Comparison of ENCODE assay signal across 1 cellular context in the genomic region with DNA sequence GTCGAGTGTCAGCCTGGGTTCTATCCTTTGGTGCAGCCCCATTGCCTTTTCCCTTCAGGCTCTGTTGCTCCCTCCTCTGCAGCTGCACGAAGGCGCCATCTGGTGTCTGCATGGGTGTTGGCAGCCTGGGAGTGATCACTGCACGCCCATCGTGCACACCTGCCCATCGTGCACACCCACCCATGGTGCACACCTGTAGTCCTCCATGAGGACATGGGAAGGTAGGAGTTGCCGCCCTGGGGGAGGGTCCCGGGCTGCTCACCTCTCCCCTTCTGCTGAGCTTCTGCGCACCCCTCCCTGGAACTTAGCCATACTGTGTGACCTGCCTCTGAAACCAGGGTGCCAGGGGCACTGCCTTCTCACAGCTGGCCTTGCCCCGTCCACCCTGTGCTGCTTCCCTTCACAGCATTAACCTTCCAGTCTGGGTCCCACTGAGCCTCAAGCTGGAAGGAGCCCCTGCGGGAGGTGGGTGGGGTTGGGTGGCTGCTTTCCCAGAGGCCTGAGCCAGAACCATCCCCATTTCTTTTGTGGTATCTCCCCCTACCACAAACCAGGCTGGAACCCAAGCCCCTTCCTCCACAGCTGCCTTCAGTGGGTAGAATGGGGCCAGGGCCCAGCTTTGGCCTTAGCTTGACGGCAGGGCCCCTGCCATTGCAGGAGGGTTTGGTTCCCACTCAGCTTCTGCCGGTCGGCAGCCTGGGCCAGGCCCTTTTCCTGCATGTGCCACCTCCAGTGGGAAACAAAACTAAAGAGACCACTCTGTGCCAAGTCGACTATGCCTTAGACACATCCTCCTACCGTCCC.
TF ChIP-seq lines count a peak whose summit lies in the region.

No MANE protein-coding gene starts in this region.

TF ChIP-seq in HepG2, 621 proteins besides CTCF, POLR2A, EP300 and RAD21 (continued from another document and continues in another):
- TF ChIP-seq, protein P1, sequence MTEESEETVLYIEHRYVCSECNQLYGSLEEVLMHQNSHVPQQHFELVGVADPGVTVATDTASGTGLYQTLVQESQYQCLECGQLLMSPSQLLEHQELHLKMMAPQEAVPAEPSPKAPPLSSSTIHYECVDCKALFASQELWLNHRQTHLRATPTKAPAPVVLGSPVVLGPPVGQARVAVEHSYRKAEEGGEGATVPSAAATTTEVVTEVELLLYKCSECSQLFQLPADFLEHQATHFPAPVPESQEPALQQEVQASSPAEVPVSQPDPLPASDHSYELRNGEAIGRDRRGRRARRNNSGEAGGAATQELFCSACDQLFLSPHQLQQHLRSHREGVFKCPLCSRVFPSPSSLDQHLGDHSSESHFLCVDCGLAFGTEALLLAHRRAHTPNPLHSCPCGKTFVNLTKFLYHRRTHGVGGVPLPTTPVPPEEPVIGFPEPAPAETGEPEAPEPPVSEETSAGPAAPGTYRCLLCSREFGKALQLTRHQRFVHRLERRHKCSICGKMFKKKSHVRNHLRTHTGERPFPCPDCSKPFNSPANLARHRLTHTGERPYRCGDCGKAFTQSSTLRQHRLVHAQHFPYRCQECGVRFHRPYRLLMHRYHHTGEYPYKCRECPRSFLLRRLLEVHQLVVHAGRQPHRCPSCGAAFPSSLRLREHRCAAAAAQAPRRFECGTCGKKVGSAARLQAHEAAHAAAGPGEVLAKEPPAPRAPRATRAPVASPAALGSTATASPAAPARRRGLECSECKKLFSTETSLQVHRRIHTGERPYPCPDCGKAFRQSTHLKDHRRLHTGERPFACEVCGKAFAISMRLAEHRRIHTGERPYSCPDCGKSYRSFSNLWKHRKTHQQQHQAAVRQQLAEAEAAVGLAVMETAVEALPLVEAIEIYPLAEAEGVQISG (CRISPR knock-in tag; IDR thresholded peaks at IDR 0.05), result no peak
- TF ChIP-seq MATR3 (CRISPR knock-in tag; IDR thresholded peaks at IDR 0.05) (no peak), ZNF124 (CRISPR knock-in tag; IDR thresholded peaks at IDR 0.05) (0 out of 2 replicates have a peak, but pooled peaks have one; percentile 42), ZNF775 (CRISPR knock-in tag; IDR thresholded peaks at IDR 0.05; ENCODE audit: borderline replicate concordance) (no peak), CBFB (CRISPR knock-in tag; IDR thresholded peaks at IDR 0.05) (no peak), RBM39 (IDR thresholded peaks at IDR 0.05; ENCODE audit: low read depth, low read length, poor library complexity, severe bottlenecking) (peak; percentile 80), FOSL2 (CRISPR knock-in tag; IDR thresholded peaks at IDR 0.05) (peak; percentile 33; the same call in 1 of the 2 replicates), ZFX (CRISPR knock-in tag; IDR thresholded peaks at IDR 0.05; ENCODE audit: low read depth) (peak; percentile 33; the same call in 1 of the 2 replicates), ZNF780A (CRISPR knock-in tag; IDR thresholded peaks at IDR 0.05) (0 out of 2 replicates have a peak, but pooled peaks have one; percentile 58), KDM2A (CRISPR knock-in tag; IDR thresholded peaks at IDR 0.05; ENCODE audit: borderline replicate concordance, low read depth) (peak; percentile 74), EED (CRISPR knock-in tag; IDR thresholded peaks at IDR 0.05) (0 out of 2 replicates have a peak, but pooled peaks have one; percentile 20), ERF (CRISPR knock-in tag; IDR thresholded peaks at IDR 0.05) (peak; percentile 57; the same call in 1 of the 2 replicates), AGO2 (optimal IDR thresholded peaks at IDR 0.05; ENCODE audit: low read depth, low read length) (peak; percentile 89), ZNF782 (CRISPR knock-in tag; IDR thresholded peaks at IDR 0.05; ENCODE audit: borderline replicate concordance) (no peak), KLF13 (CRISPR knock-in tag; IDR thresholded peaks at IDR 0.05) (peak; percentile 29; the same call in 1 of the 2 replicates), TP53 (CRISPR knock-in tag; conservative IDR thresholded peaks at IDR 0.05) (no peak), ELF1 (CRISPR knock-in tag; IDR thresholded peaks at IDR 0.05) (0 out of 2 replicates have a peak, but pooled peaks have one; percentile 8), ZNF713 (CRISPR knock-in tag; IDR thresholded peaks at IDR 0.05) (0 out of 2 replicates have a peak, but pooled peaks have one; percentile 92), XRCC5 (optimal IDR thresholded peaks at IDR 0.05; ENCODE audit: low read length) (peak; percentile 92), MAZ (IDR thresholded peaks at IDR 0.05; ENCODE audit: borderline replicate concordance, low read depth, low read length) (no peak), MAZ (CRISPR knock-in tag; IDR thresholded peaks at IDR 0.05; ENCODE audit: low read depth) (peak; percentile 63; the same call in 1 of the 2 replicates), ZNF547 (CRISPR knock-in tag; IDR thresholded peaks at IDR 0.05) (no peak; the same call in 1 of the 2 replicates), MED8 (CRISPR knock-in tag; IDR thresholded peaks at IDR 0.05; ENCODE audit: insufficient replicate concordance) (no peak), SMAD9 (CRISPR knock-in tag; IDR thresholded peaks at IDR 0.05) (no peak), ZNF572 (CRISPR knock-in tag; IDR thresholded peaks at IDR 0.05) (0 out of 2 replicates have a peak, but pooled peaks have one; percentile 39), ZNF205 (CRISPR knock-in tag; IDR thresholded peaks at IDR 0.05) (0 out of 2 replicates have a peak, but pooled peaks have one; percentile 48), ZNF510 (CRISPR knock-in tag; IDR thresholded peaks at IDR 0.05; ENCODE audit: low read depth) (no peak), HOXA9 (CRISPR knock-in tag; IDR thresholded peaks at IDR 0.05; ENCODE audit: borderline replicate concordance) (peak; percentile 33; the same call in 1 of the 2 replicates), TBX3 (IDR thresholded peaks at IDR 0.05; ENCODE audit: borderline replicate concordance) (no peak), BORCS8-MEF2B (CRISPR knock-in tag; IDR thresholded peaks at IDR 0.05) (0 out of 2 replicates have a peak, but pooled peaks have one; percentile 34), SALL1 (CRISPR knock-in tag; IDR thresholded peaks at IDR 0.05) (peak; percentile 44; the same call in 1 of the 2 replicates), ZNF20 (CRISPR knock-in tag; IDR thresholded peaks at IDR 0.05) (no peak), TCF12 (IDR thresholded peaks at IDR 0.05) (no peak), TCF12 (CRISPR knock-in tag; IDR thresholded peaks at IDR 0.05) (no peak), GPN1 (CRISPR knock-in tag; IDR thresholded peaks at IDR 0.05; ENCODE audit: borderline replicate concordance) (no peak), ZNF530 (CRISPR knock-in tag; IDR thresholded peaks at IDR 0.05; ENCODE audit: low read depth) (no peak), REPIN1 (CRISPR knock-in tag; IDR thresholded peaks at IDR 0.05; ENCODE audit: borderline replicate concordance, low read depth) (peak; percentile 30; the same call in 1 of the 2 replicates), TOPORS (CRISPR knock-in tag; IDR thresholded peaks at IDR 0.05) (no peak), ZNF589 (CRISPR knock-in tag; conservative IDR thresholded peaks at IDR 0.05) (0 out of 2 replicates have a peak, but pooled peaks have one; percentile 57), GABPB1 (CRISPR knock-in tag; IDR thresholded peaks at IDR 0.05) (peak; percentile 37; the same call in 1 of the 2 replicates), ZNF430 (CRISPR knock-in tag; IDR thresholded peaks at IDR 0.05) (no peak)
- TF ChIP-seq, protein P2, sequence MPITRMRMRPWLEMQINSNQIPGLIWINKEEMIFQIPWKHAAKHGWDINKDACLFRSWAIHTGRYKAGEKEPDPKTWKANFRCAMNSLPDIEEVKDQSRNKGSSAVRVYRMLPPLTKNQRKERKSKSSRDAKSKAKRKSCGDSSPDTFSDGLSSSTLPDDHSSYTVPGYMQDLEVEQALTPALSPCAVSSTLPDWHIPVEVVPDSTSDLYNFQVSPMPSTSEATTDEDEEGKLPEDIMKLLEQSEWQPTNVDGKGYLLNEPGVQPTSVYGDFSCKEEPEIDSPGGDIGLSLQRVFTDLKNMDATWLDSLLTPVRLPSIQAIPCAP (CRISPR knock-in tag; IDR thresholded peaks at IDR 0.05; ENCODE audit: low read depth), result no peak
- TF ChIP-seq, protein P3, sequence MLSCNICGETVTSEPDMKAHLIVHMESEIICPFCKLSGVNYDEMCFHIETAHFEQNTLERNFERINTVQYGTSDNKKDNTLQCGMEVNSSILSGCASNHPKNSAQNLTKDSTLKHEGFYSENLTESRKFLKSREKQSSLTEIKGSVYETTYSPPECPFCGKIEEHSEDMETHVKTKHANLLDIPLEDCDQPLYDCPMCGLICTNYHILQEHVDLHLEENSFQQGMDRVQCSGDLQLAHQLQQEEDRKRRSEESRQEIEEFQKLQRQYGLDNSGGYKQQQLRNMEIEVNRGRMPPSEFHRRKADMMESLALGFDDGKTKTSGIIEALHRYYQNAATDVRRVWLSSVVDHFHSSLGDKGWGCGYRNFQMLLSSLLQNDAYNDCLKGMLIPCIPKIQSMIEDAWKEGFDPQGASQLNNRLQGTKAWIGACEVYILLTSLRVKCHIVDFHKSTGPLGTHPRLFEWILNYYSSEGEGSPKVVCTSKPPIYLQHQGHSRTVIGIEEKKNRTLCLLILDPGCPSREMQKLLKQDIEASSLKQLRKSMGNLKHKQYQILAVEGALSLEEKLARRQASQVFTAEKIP (CRISPR knock-in tag; IDR thresholded peaks at IDR 0.05; ENCODE audit: borderline replicate concordance), result no peak
- TF ChIP-seq, protein P4, sequence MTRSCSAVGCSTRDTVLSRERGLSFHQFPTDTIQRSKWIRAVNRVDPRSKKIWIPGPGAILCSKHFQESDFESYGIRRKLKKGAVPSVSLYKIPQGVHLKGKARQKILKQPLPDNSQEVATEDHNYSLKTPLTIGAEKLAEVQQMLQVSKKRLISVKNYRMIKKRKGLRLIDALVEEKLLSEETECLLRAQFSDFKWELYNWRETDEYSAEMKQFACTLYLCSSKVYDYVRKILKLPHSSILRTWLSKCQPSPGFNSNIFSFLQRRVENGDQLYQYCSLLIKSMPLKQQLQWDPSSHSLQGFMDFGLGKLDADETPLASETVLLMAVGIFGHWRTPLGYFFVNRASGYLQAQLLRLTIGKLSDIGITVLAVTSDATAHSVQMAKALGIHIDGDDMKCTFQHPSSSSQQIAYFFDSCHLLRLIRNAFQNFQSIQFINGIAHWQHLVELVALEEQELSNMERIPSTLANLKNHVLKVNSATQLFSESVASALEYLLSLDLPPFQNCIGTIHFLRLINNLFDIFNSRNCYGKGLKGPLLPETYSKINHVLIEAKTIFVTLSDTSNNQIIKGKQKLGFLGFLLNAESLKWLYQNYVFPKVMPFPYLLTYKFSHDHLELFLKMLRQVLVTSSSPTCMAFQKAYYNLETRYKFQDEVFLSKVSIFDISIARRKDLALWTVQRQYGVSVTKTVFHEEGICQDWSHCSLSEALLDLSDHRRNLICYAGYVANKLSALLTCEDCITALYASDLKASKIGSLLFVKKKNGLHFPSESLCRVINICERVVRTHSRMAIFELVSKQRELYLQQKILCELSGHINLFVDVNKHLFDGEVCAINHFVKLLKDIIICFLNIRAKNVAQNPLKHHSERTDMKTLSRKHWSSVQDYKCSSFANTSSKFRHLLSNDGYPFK (CRISPR knock-in tag; IDR thresholded peaks at IDR 0.05; ENCODE audit: borderline replicate concordance), result 0 out of 2 replicates have a peak, but pooled peaks have one; percentile 33
- TF ChIP-seq, protein P5, sequence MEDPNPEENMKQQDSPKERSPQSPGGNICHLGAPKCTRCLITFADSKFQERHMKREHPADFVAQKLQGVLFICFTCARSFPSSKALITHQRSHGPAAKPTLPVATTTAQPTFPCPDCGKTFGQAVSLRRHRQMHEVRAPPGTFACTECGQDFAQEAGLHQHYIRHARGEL (CRISPR knock-in tag; IDR thresholded peaks at IDR 0.05), result 0 out of 2 replicates have a peak, but pooled peaks have one; percentile 50
- TF ChIP-seq, protein P6, sequence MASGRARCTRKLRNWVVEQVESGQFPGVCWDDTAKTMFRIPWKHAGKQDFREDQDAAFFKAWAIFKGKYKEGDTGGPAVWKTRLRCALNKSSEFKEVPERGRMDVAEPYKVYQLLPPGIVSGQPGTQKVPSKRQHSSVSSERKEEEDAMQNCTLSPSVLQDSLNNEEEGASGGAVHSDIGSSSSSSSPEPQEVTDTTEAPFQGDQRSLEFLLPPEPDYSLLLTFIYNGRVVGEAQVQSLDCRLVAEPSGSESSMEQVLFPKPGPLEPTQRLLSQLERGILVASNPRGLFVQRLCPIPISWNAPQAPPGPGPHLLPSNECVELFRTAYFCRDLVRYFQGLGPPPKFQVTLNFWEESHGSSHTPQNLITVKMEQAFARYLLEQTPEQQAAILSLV (CRISPR knock-in tag; IDR thresholded peaks at IDR 0.05; ENCODE audit: borderline replicate concordance), result no peak
- TF ChIP-seq, protein P7, sequence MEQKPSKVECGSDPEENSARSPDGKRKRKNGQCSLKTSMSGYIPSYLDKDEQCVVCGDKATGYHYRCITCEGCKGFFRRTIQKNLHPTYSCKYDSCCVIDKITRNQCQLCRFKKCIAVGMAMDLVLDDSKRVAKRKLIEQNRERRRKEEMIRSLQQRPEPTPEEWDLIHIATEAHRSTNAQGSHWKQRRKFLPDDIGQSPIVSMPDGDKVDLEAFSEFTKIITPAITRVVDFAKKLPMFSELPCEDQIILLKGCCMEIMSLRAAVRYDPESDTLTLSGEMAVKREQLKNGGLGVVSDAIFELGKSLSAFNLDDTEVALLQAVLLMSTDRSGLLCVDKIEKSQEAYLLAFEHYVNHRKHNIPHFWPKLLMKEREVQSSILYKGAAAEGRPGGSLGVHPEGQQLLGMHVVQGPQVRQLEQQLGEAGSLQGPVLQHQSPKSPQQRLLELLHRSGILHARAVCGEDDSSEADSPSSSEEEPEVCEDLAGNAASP (CRISPR knock-in tag; IDR thresholded peaks at IDR 0.05; ENCODE audit: borderline replicate concordance), result peak; percentile 19; the same call in 1 of the 2 replicates
- TF ChIP-seq, protein P8, sequence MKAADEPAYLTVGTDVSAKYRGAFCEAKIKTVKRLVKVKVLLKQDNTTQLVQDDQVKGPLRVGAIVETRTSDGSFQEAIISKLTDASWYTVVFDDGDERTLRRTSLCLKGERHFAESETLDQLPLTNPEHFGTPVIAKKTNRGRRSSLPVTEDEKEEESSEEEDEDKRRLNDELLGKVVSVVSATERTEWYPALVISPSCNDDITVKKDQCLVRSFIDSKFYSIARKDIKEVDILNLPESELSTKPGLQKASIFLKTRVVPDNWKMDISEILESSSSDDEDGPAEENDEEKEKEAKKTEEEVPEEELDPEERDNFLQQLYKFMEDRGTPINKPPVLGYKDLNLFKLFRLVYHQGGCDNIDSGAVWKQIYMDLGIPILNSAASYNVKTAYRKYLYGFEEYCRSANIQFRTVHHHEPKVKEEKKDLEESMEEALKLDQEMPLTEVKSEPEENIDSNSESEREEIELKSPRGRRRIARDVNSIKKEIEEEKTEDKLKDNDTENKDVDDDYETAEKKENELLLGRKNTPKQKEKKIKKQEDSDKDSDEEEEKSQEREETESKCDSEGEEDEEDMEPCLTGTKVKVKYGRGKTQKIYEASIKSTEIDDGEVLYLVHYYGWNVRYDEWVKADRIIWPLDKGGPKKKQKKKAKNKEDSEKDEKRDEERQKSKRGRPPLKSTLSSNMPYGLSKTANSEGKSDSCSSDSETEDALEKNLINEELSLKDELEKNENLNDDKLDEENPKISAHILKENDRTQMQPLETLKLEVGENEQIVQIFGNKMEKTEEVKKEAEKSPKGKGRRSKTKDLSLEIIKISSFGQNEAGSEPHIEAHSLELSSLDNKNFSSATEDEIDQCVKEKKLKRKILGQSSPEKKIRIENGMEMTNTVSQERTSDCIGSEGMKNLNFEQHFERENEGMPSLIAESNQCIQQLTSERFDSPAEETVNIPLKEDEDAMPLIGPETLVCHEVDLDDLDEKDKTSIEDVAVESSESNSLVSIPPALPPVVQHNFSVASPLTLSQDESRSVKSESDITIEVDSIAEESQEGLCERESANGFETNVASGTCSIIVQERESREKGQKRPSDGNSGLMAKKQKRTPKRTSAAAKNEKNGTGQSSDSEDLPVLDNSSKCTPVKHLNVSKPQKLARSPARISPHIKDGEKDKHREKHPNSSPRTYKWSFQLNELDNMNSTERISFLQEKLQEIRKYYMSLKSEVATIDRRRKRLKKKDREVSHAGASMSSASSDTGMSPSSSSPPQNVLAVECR (CRISPR knock-in tag; IDR thresholded peaks at IDR 0.05; ENCODE audit: borderline replicate concordance), result peak; percentile 30; the same call in 1 of the 2 replicates
